1 cellular context compared by ENCODE assay signal in genomic region chr22:20020533-20021195, GRCh38.
TF ChIP-seq lines count a peak whose summit lies in the region.

TANGO2 (plus strand) TSS chr22:20021110; CDS start chr22:20036799, 15,689 bp downstream.

TF ChIP-seq in K562, 482 proteins besides CTCF, POLR2A, EP300 and RAD21 (continued from another document and continues in another):
- TF ChIP-seq, protein P1, sequence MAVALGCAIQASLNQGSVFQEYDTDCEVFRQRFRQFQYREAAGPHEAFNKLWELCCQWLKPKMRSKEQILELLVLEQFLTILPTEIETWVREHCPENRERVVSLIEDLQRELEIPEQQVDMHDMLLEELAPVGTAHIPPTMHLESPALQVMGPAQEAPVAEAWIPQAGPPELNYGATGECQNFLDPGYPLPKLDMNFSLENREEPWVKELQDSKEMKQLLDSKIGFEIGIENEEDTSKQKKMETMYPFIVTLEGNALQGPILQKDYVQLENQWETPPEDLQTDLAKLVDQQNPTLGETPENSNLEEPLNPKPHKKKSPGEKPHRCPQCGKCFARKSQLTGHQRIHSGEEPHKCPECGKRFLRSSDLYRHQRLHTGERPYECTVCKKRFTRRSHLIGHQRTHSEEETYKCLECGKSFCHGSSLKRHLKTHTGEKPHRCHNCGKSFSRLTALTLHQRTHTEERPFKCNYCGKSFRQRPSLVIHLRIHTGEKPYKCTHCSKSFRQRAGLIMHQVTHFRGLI (CRISPR knock-in tag; IDR thresholded peaks at IDR 0.05), result no peak
- TF ChIP-seq ZNF707 (CRISPR knock-in tag; conservative IDR thresholded peaks at IDR 0.05) (no peak), SFPQ (IDR thresholded peaks at IDR 0.05; ENCODE audit: low read depth, low read length) (no peak), EGR1 (conservative IDR thresholded peaks at IDR 0.05) (no peak), ZNF24 (IDR thresholded peaks at IDR 0.05) (no peak), ZNF785 (CRISPR knock-in tag; IDR thresholded peaks at IDR 0.05) (no peak), ATF3 (IDR thresholded peaks at IDR 0.05) (no peak), ATF3 (CRISPR knock-in tag; conservative IDR thresholded peaks at IDR 0.05) (no peak), MIER1 (IDR thresholded peaks at IDR 0.05; ENCODE audit: low read depth) (no peak), THAP12 (CRISPR knock-in tag; IDR thresholded peaks at IDR 0.05) (peak; percentile 94), BACH1 (tag; IDR thresholded peaks at IDR 0.05) (no peak), SNIP1 (IDR thresholded peaks at IDR 0.05; ENCODE audit: low read depth) (no peak), PTTG1 (tag; IDR thresholded peaks at IDR 0.05; ENCODE audit: low read depth) (no peak), SMARCA5 (IDR thresholded peaks at IDR 0.05) (no peak), SOX6 (IDR thresholded peaks at IDR 0.05) (no peak), ZNF41 (CRISPR knock-in tag; conservative IDR thresholded peaks at IDR 0.05) (peak; percentile 68; the same call in 1 of the 2 replicates), GATA2 (CRISPR knock-in tag; IDR thresholded peaks at IDR 0.05) (no peak), SIN3A (IDR thresholded peaks at IDR 0.05; ENCODE audit: borderline replicate concordance in 2 of 2, control insufficient read depth in 1 of 2, low read depth in 2 of 2, low read length in 2 of 2) (no peak), TRIM24 (IDR thresholded peaks at IDR 0.05) (no peak), ZNF507 (tag; conservative IDR thresholded peaks at IDR 0.05) (no peak), MLLT1 (IDR thresholded peaks at IDR 0.05) (no peak), ZKSCAN8 (CRISPR knock-in tag; IDR thresholded peaks at IDR 0.05) (no peak), GATAD2A (IDR thresholded peaks at IDR 0.05) (no peak), ZFP36 (IDR thresholded peaks at IDR 0.05; ENCODE audit: low read depth, low read length, partially characterized antibody) (peak; percentile 41), NR4A1 (CRISPR knock-in tag; IDR thresholded peaks at IDR 0.05) (peak; percentile 91; the same call in 1 of the 2 replicates), NR4A1 (tag; IDR thresholded peaks at IDR 0.05) (no peak; the same call in 1 of the 2 replicates), CBX3 (IDR thresholded peaks at IDR 0.05; ENCODE audit: borderline replicate concordance in 1 of 2, low read length in 2 of 2) (peak in 1 of 2 experiments; percentile 27; a peak in 1 of 3 replicates), NCOA2 (IDR thresholded peaks at IDR 0.05; ENCODE audit: partially characterized antibody in 2 of 2) (no peak), NFYB (IDR thresholded peaks at IDR 0.05; ENCODE audit: extremely low read depth, insufficient read length) (no peak), ZNF589 (CRISPR knock-in tag; IDR thresholded peaks at IDR 0.05; ENCODE audit: low read depth) (no peak), MBD2 (IDR thresholded peaks at IDR 0.05; ENCODE audit: borderline replicate concordance, low read depth) (no peak), C11orf30 (IDR thresholded peaks at IDR 0.05; ENCODE audit: low read depth) (no peak), HMGN3 (IDR thresholded peaks at IDR 0.05; ENCODE audit: borderline replicate concordance, extremely low read depth, insufficient read length, low read depth, low read length) (no peak), CEBPZ (IDR thresholded peaks at IDR 0.05; ENCODE audit: borderline replicate concordance, low read depth, low read length) (peak; percentile 89), NUFIP1 (IDR thresholded peaks at IDR 0.05; ENCODE audit: partially characterized antibody) (no peak)
- TF ChIP-seq, protein P2, sequence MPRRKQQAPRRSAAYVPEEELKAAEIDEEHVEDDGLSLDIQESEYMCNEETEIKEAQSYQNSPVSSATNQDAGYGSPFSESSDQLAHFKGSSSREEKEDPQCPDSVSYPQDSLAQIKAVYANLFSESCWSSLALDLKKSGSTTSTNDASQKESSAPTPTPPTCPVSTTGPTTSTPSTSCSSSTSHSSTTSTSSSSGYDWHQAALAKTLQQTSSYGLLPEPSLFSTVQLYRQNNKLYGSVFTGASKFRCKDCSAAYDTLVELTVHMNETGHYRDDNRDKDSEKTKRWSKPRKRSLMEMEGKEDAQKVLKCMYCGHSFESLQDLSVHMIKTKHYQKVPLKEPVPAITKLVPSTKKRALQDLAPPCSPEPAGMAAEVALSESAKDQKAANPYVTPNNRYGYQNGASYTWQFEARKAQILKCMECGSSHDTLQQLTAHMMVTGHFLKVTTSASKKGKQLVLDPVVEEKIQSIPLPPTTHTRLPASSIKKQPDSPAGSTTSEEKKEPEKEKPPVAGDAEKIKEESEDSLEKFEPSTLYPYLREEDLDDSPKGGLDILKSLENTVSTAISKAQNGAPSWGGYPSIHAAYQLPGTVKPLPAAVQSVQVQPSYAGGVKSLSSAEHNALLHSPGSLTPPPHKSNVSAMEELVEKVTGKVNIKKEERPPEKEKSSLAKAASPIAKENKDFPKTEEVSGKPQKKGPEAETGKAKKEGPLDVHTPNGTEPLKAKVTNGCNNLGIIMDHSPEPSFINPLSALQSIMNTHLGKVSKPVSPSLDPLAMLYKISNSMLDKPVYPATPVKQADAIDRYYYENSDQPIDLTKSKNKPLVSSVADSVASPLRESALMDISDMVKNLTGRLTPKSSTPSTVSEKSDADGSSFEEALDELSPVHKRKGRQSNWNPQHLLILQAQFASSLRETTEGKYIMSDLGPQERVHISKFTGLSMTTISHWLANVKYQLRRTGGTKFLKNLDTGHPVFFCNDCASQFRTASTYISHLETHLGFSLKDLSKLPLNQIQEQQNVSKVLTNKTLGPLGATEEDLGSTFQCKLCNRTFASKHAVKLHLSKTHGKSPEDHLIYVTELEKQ (CRISPR knock-in tag; IDR thresholded peaks at IDR 0.05), result no peak
- TF ChIP-seq, protein P3, sequence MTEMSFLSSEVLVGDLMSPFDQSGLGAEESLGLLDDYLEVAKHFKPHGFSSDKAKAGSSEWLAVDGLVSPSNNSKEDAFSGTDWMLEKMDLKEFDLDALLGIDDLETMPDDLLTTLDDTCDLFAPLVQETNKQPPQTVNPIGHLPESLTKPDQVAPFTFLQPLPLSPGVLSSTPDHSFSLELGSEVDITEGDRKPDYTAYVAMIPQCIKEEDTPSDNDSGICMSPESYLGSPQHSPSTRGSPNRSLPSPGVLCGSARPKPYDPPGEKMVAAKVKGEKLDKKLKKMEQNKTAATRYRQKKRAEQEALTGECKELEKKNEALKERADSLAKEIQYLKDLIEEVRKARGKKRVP (CRISPR knock-in tag; IDR thresholded peaks at IDR 0.05), result 0 out of 2 replicates have a peak, but pooled peaks have one; percentile 54
- TF ChIP-seq, protein P4, sequence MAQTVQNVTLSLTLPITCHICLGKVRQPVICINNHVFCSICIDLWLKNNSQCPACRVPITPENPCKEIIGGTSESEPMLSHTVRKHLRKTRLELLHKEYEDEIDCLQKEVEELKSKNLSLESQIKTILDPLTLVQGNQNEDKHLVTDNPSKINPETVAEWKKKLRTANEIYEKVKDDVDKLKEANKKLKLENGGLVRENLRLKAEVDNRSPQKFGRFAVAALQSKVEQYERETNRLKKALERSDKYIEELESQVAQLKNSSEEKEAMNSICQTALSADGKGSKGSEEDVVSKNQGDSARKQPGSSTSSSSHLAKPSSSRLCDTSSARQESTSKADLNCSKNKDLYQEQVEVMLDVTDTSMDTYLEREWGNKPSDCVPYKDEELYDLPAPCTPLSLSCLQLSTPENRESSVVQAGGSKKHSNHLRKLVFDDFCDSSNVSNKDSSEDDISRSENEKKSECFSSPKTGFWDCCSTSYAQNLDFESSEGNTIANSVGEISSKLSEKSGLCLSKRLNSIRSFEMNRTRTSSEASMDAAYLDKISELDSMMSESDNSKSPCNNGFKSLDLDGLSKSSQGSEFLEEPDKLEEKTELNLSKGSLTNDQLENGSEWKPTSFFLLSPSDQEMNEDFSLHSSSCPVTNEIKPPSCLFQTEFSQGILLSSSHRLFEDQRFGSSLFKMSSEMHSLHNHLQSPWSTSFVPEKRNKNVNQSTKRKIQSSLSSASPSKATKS (CRISPR knock-in tag; IDR thresholded peaks at IDR 0.05), result peak; percentile 46; the same call in 1 of the 2 replicates
- TF ChIP-seq, protein P5, sequence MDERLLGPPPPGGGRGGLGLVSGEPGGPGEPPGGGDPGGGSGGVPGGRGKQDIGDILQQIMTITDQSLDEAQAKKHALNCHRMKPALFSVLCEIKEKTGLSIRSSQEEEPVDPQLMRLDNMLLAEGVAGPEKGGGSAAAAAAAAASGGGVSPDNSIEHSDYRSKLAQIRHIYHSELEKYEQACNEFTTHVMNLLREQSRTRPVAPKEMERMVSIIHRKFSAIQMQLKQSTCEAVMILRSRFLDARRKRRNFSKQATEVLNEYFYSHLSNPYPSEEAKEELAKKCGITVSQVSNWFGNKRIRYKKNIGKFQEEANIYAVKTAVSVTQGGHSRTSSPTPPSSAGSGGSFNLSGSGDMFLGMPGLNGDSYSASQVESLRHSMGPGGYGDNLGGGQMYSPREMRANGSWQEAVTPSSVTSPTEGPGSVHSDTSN (CRISPR knock-in tag; IDR thresholded peaks at IDR 0.05; ENCODE audit: low read depth), result no peak
- TF ChIP-seq, protein P5 (tag; conservative IDR thresholded peaks at IDR 0.05; ENCODE audit: low read depth), result peak; percentile 78
